Comparison of ENCODE assay signal across 23 cellular contexts in genomic region chr5:116032991-116033390, GRCh38. TPM values are rescaled to one million over a fixed set of nuclear protein-coding genes. Genes with fewer than 3 reads are reported as not detected.
A peak's percentile ranks its signal among the peaks of the same experiment; 100 is the strongest.
DNase-seq lines count a peak whose midpoint lies in the region; ATAC-seq lines count a peak whose summit lies in the region.
"Had no signal": no experiment of that assay in that cellular context is flagged by ENCODE, and none has a peak within 500 bp of the region (broad histone marks: within the 10 kb centered on the region; RNA-seq: fewer than 3 reads in every experiment).

No MANE protein-coding gene starts in this region.

- no peak overlapping the region for H3K27ac ChIP-seq in CD8-positive, alpha-beta memory T cell (ENCODE audit: low read depth, low read length)
- H3K27ac ChIP-seq: A549, heart right ventricle, RWPE1, upper lobe of right lung had no signal

- peak overlapping the region in 3 of 7 donors; percentile 7 to 82 (median 15) for H3K4me3 Mint-ChIP-seq in CD8-positive, alpha-beta memory T cell
- H3K4me3 Mint-ChIP-seq in activated naive CD4-positive, alpha-beta T cell treated with anti-CD3 and anti-CD28 coated beads for 36 hours: no peak overlapping the region
- H3K4me3 Mint-ChIP-seq: CD4-positive, alpha-beta T cell; stimulated activated naive CD8-positive, alpha-beta T cell treated with anti-CD3 and anti-CD28 coated beads, Interleukin-15, Interleukin-2, amounts not matched to agents 100 ng/mL and 50 ng/mL, for 24 hours had no signal

- H3K36me3 Mint-ChIP-seq in CD8-positive, alpha-beta memory T cell: no peaks in the 10 kb centered on the region
- no peaks in the 10 kb centered on the region for H3K36me3 Mint-ChIP-seq in activated naive CD4-positive, alpha-beta T cell treated with anti-CD3 and anti-CD28 coated beads for 36 hours (ENCODE audit: low read depth)

- no peak for DNase-seq in CD8-positive, alpha-beta memory T cell
- DNase-seq in 8988T: no peak
- no peak for DNase-seq in activated naive CD4-positive, alpha-beta T cell treated with anti-CD3 and anti-CD28 coated beads for 36 hours
- DNase-seq in HK-2 (ENCODE audit: unreplicated experiment): no peak
- no peak for DNase-seq in activated CD4-positive, alpha-beta T cell treated with anti-CD3 and anti-CD28 coated beads, Interleukin-2, amount 50 U/mL, for 1 hour
- DNase-seq: activated CD8-positive, alpha-beta memory T cell treated with anti-CD3 and anti-CD28 coated beads for 24 hours; amniotic stem cell; caudate nucleus; CD4-positive, alpha-beta T cell; heart right ventricle; mesenchymal stem cell; NCI-H2227 treated with DMSO at 0.1 percent for 48 hours; T-helper 1 cell; upper lobe of right lung had no signal

- H3K9me3 Mint-ChIP-seq in CD8-positive, alpha-beta memory T cell: no peaks in the 10 kb centered on the region
- no peaks in the 10 kb centered on the region for H3K9me3 Mint-ChIP-seq in activated naive CD4-positive, alpha-beta T cell treated with anti-CD3 and anti-CD28 coated beads for 36 hours
- H3K9me3 Mint-ChIP-seq: CD4-positive, alpha-beta T cell; stimulated activated naive CD8-positive, alpha-beta T cell treated with anti-CD3 and anti-CD28 coated beads, Interleukin-15, Interleukin-2, amounts not matched to agents 100 ng/mL and 50 ng/mL, for 24 hours had no signal

- CTCF ChIA-PET in CD8-positive, alpha-beta memory T cell (lab: Charles Lee): no interaction called here
- CTCF ChIA-PET in activated naive CD4-positive, alpha-beta T cell treated with anti-CD3 and anti-CD28 coated beads for 36 hours (lab: Charles Lee): no interaction called here

- H3K4me1 ChIP-seq in CD8-positive, alpha-beta memory T cell (ENCODE audit: insufficient read depth, low read length): no peaks in the 10 kb centered on the region
- H3K4me1 ChIP-seq: upper lobe of right lung had no signal

- peaks cover 18 to 27% (median 22%) of the 10 kb centered on the region in 3 donors for H3K4me1 Mint-ChIP-seq in CD8-positive, alpha-beta memory T cell
- no peaks in the 10 kb centered on the region for H3K4me1 Mint-ChIP-seq in activated naive CD4-positive, alpha-beta T cell treated with anti-CD3 and anti-CD28 coated beads for 36 hours (ENCODE audit: low read depth)

- intact Hi-C loops in activated naive CD4-positive, alpha-beta T cell treated with anti-CD3 and anti-CD28 coated beads for 36 hours (cut with micrococcal nuclease): no loop called here

- no peak overlapping the region for H3K4me3 ChIP-seq in CD8-positive, alpha-beta memory T cell (ENCODE audit: low read length)
- H3K4me3 ChIP-seq: A549, heart right ventricle, upper lobe of right lung had no signal

- peaks cover 9 to 24% of the 10 kb centered on the region in 2 donors for H3K27me3 Mint-ChIP-seq in CD8-positive, alpha-beta memory T cell
- peaks cover 31% of the 10 kb centered on the region for H3K27me3 Mint-ChIP-seq in activated naive CD4-positive, alpha-beta T cell treated with anti-CD3 and anti-CD28 coated beads for 36 hours (ENCODE audit: low read depth)

- ATAC-seq in GM19025 (IDR thresholded peaks at IDR 0.05; ENCODE audit: low read depth, unreplicated experiment) (peak; percentile 50), GM21619 (IDR thresholded peaks at IDR 0.05; ENCODE audit: unreplicated experiment) (peak; percentile 57), HG03460 (IDR thresholded peaks at IDR 0.05; ENCODE audit: unreplicated experiment) (peak; percentile 56)

- POLR2A ChIA-PET in CD8-positive, alpha-beta memory T cell (lab: Charles Lee): no interaction called here

- no peaks in the 10 kb centered on the region for H3K36me3 ChIP-seq in CD8-positive, alpha-beta memory T cell (ENCODE audit: insufficient read depth, low read length)
- H3K36me3 ChIP-seq: heart right ventricle, upper lobe of right lung had no signal

- no peaks in the 10 kb centered on the region for H3K27me3 ChIP-seq in CD8-positive, alpha-beta memory T cell (ENCODE audit: insufficient read depth, low read length, poor library complexity, severe bottlenecking)
- H3K27me3 ChIP-seq: upper lobe of right lung had no signal

- no peaks in the 10 kb centered on the region for H3K9me3 ChIP-seq in CD8-positive, alpha-beta memory T cell (ENCODE audit: low read length)
- H3K9me3 ChIP-seq: A549, heart right ventricle, upper lobe of right lung had no signal

- H3K27ac Mint-ChIP-seq in CD8-positive, alpha-beta memory T cell: peak overlapping the region in 6 of 8 donors; percentile 10 to 82 (median 48)
- no peak overlapping the region for H3K27ac Mint-ChIP-seq in activated naive CD4-positive, alpha-beta T cell treated with anti-CD3 and anti-CD28 coated beads for 36 hours
- H3K27ac Mint-ChIP-seq: CD4-positive, alpha-beta T cell; stimulated activated naive CD8-positive, alpha-beta T cell treated with anti-CD3 and anti-CD28 coated beads, Interleukin-15, Interleukin-2, amounts not matched to agents 100 ng/mL and 50 ng/mL, for 24 hours had no signal

RNA-seq across cellular contexts. Expression of gene ARL14EPL, which starts 0.7 kb away (rescaled TPM):
- total RNA-seq in CD8-positive, alpha-beta memory T cell: not detected
- not detected for polyA plus RNA-seq in CD8-positive, alpha-beta memory T cell
- not detected for total RNA-seq in activated naive CD4-positive, alpha-beta T cell treated with anti-CD3 and anti-CD28 coated beads for 36 hours
- total RNA-seq: CD4-positive, alpha-beta T cell; fibroblast of lung; heart right ventricle; HT-29; upper lobe of right lung had no signal
- polyA plus RNA-seq: fibroblast of lung, heart right ventricle, keratinocyte had no signal

RNA-seq across cellular contexts. Expression of gene COMMD10, which starts 51.8 kb away (rescaled TPM):
- total RNA-seq in CD8-positive, alpha-beta memory T cell: 10 to 100 TPM; 13.8 to 17.4 TPM
- polyA plus RNA-seq in CD8-positive, alpha-beta memory T cell: 35.9 TPM
- 10 to 100 TPM; 30.0 to 30.9 TPM for total RNA-seq in activated naive CD4-positive, alpha-beta T cell treated with anti-CD3 and anti-CD28 coated beads for 36 hours
